Comparison of ENCODE assay signal across 8 cellular contexts in genomic region chr6:32185620-32186495, GRCh38. TPM values are rescaled to one million over a fixed set of nuclear protein-coding genes. Genes with fewer than 3 reads are reported as not detected.
DNase-seq lines count a peak whose midpoint lies in the region; ATAC-seq, FAIRE-seq and TF ChIP-seq lines count a peak whose summit lies in the region.
"Not testable (repeated sequence)": the region's sequence is repeated elsewhere in the genome, so short reads cannot be mapped to it uniquely, and the experiment has no call there.

No MANE protein-coding gene starts in this region.

- TF ChIP-seq CTCF in pancreas (IDR thresholded peaks at IDR 0.05): not testable (repeated sequence)

- ATAC-seq in pancreas: peak in 3 of 4 donors; percentile 30 to 48 (median 37)

- CTCF ChIA-PET in CD8-positive, alpha-beta memory T cell (lab: Charles Lee): not testable (repeated sequence)

- not testable (repeated sequence) for FAIRE-seq in pancreas (lab: Jason Lieb, UNC)

- H3K4me3 Mint-ChIP-seq in CD8-positive, alpha-beta memory T cell: peak overlapping the region in 6 of 7 donors; percentile 13 to 80 (median 66)

- not testable (repeated sequence) for H3K27me3 Mint-ChIP-seq in CD8-positive, alpha-beta memory T cell

- DNase-seq in CD8-positive, alpha-beta memory T cell: peak in 4 of 5 donors; percentile 29 to 69 (median 54)
- peak; percentile 34 to 78 (median 45) for DNase-seq in T-helper 1 cell
- peak; percentile 55 for DNase-seq in activated T-helper 9 cell treated with anti-CD3 and anti-CD28 coated beads, Interleukin-2, amount 50 U/mL, for 16 hours (ENCODE audit: low read depth)
- peak; percentile 81 for DNase-seq in ecto neural progenitor cell (ENCODE audit: low spot score)
- peak; percentile 94 for DNase-seq in iris pigment epithelial cell (ENCODE audit: low read depth)
- peak in 3 of 6 donors; percentile 56 to 63 (median 58) for DNase-seq in pancreas

- TF ChIP-seq EP300 in Ishikawa (IDR thresholded peaks at IDR 0.05; ENCODE audit: borderline replicate concordance): not testable (repeated sequence)

- H3K36me3 Mint-ChIP-seq in CD8-positive, alpha-beta memory T cell: peaks cover 4 to 81% (median 21%) of the 10 kb centered on the region in 3 donors

- H3K27ac ChIP-seq in CD8-positive, alpha-beta memory T cell (ENCODE audit: low read depth, low read length): peak overlapping the region; percentile 31
- peak overlapping the region in 2 of 4 donors; percentile 5 to 22 for H3K27ac ChIP-seq in pancreas
- H3K27ac ChIP-seq in stomach smooth muscle (ENCODE audit: low read length): peak overlapping the region; percentile 79

- H3K4me1 ChIP-seq in CD8-positive, alpha-beta memory T cell (ENCODE audit: insufficient read depth, low read length): peaks cover 41% of the 10 kb centered on the region
- H3K4me1 ChIP-seq in pancreas: not testable (repeated sequence)
- H3K4me1 ChIP-seq in stomach smooth muscle (ENCODE audit: control insufficient read depth, insufficient read depth, low read length): peaks cover 46% of the 10 kb centered on the region

- not testable (repeated sequence) for H3K4me3 ChIP-seq in CD8-positive, alpha-beta memory T cell (ENCODE audit: low read length); pancreas
- peak overlapping the region in 1 of 2 donors; percentile 3 for H3K4me3 ChIP-seq in stomach smooth muscle (ENCODE audit: low read length in 2 of 2)

- intact Hi-C loops in pancreas (cut with DNase I): not testable (repeated sequence)

- peaks cover 30% of the 10 kb centered on the region for H3K36me3 ChIP-seq in CD8-positive, alpha-beta memory T cell (ENCODE audit: insufficient read depth, low read length)
- H3K36me3 ChIP-seq in pancreas: not testable (repeated sequence)
- peaks cover 22 to 28% of the 10 kb centered on the region in 2 donors for H3K36me3 ChIP-seq in stomach smooth muscle (ENCODE audit: control insufficient read depth in 2 of 2, insufficient read depth in 2 of 2, low read length in 2 of 2)

- H3K4me1 Mint-ChIP-seq in CD8-positive, alpha-beta memory T cell: peaks cover 35 to 58% (median 45%) of the 10 kb centered on the region in 3 donors

- H3K9me3 Mint-ChIP-seq in CD8-positive, alpha-beta memory T cell: not testable (repeated sequence)

- WGBS in pancreas, 2 donors: 44 to 52% methylated on average over 16 of the region's 16 CpGs

- H3K9ac ChIP-seq in stomach smooth muscle (ENCODE audit: low read length in 2 of 2): peak overlapping the region; percentile 51 to 63

- not testable (repeated sequence) for H3K9me3 ChIP-seq in CD8-positive, alpha-beta memory T cell (ENCODE audit: low read length); pancreas; stomach smooth muscle (ENCODE audit: control insufficient read depth in 2 of 2, low read length in 2 of 2)

- H3K27me3 ChIP-seq in CD8-positive, alpha-beta memory T cell (ENCODE audit: insufficient read depth, low read length, poor library complexity, severe bottlenecking); pancreas; stomach smooth muscle (ENCODE audit: control insufficient read depth in 1 of 2, insufficient read depth in 2 of 2, low read length in 2 of 2): not testable (repeated sequence)

- POLR2A ChIA-PET in CD8-positive, alpha-beta memory T cell (lab: Charles Lee): interaction anchor here (0.6 to 1.0 kb wide), 5 partner anchors 10 to 708 kb away, joined by 3 to 7 read pairs (median 6); no protein-coding TSS in a partner anchor

- H3K27ac Mint-ChIP-seq in CD8-positive, alpha-beta memory T cell: peak overlapping the region; percentile 84 to 99 (median 96)

- not testable (repeated sequence) for TF ChIP-seq RAD21 in Ishikawa (IDR thresholded peaks at IDR 0.05; ENCODE audit: low read depth)

TF ChIP-seq in Ishikawa, 13 proteins besides CTCF, POLR2A, EP300 and RAD21:
- 0 out of 2 replicates have a peak, but pooled peaks have one; percentile 22 for TF ChIP-seq CREB1 (IDR thresholded peaks at IDR 0.05; ENCODE audit: low read depth)
TF ChIP-seq in Ishikawa: peak in this region for 1; not testable (repeated sequence) for 12.

RNA-seq across cellular contexts. Expression of gene AGER, which starts 1.8 kb away (rescaled TPM):
- 10 to 100 TPM; 11.9 to 12.5 TPM for total RNA-seq in CD8-positive, alpha-beta memory T cell
- polyA plus RNA-seq in CD8-positive, alpha-beta memory T cell: not detected
- 1 to 10 TPM; 1.9 to 4.4 (median 2.9) TPM for total RNA-seq in pancreas
- polyA plus RNA-seq in pancreas: 10 to 100 TPM; 14.1 to 20.6 TPM

RNA-seq across cellular contexts. Expression of gene PBX2, which starts 4.1 kb away (rescaled TPM):
- 10 to 100 TPM; 63.5 to 69.4 TPM for total RNA-seq in CD8-positive, alpha-beta memory T cell
- polyA plus RNA-seq in CD8-positive, alpha-beta memory T cell: 2.2 TPM
- 10 to 100 TPM; 20.4 to 45.7 (median 26.1) TPM for total RNA-seq in pancreas
- polyA plus RNA-seq in pancreas: 10 to 100 TPM; 45.9 to 56.3 TPM

RNA-seq across cellular contexts. Expression of gene GPSM3, which starts 6.6 kb away (rescaled TPM):
- total RNA-seq in CD8-positive, alpha-beta memory T cell: 10 to 100 TPM; 82.0 to 89.5 TPM
- polyA plus RNA-seq in CD8-positive, alpha-beta memory T cell: 136 TPM
- 10 to 100 TPM in 1 of 6 donors, 1 to 10 TPM in 3, under 1 TPM in 2; 0.59 to 10.1 (median 2.9) TPM for total RNA-seq in pancreas
- polyA plus RNA-seq in pancreas: 1 to 10 TPM; 5.2 to 5.4 TPM

RNA-seq across cellular contexts. Expression of gene RNF5, which starts 7.7 kb away (rescaled TPM):
- total RNA-seq in CD8-positive, alpha-beta memory T cell: 10 to 100 TPM; 52.7 to 52.9 TPM
- polyA plus RNA-seq in CD8-positive, alpha-beta memory T cell: 110 TPM
- 10 to 100 TPM; 16.1 to 28.5 (median 23.2) TPM for total RNA-seq in pancreas
- polyA plus RNA-seq in pancreas: 10 to 100 TPM; 29.0 to 41.4 TPM

RNA-seq across cellular contexts. Expression of gene AGPAT1, which starts 10.0 kb away (rescaled TPM):
- total RNA-seq in CD8-positive, alpha-beta memory T cell: 10 to 100 TPM; 42.5 to 42.6 TPM
- polyA plus RNA-seq in CD8-positive, alpha-beta memory T cell: 23.5 TPM
- total RNA-seq in pancreas: 10 to 100 TPM; 10.1 to 28.1 (median 15.7) TPM
- 10 to 100 TPM; 19.6 to 24.5 TPM for polyA plus RNA-seq in pancreas

Comparison
In these comparisons a context has a peak if more than half of its experiments do, and no peak if none do; other contexts are left out.
1. RNA of gene GPSM3, which starts 6.6 kb away (total RNA-seq): 82.0 to 89.5 TPM in CD8-positive, alpha-beta memory T cell; 0.59 to 10.1 TPM in pancreas; every median in the first group is over 4 times any median in the second.